ENCODE assay signal across 22 cellular contexts in the genomic region with DNA sequence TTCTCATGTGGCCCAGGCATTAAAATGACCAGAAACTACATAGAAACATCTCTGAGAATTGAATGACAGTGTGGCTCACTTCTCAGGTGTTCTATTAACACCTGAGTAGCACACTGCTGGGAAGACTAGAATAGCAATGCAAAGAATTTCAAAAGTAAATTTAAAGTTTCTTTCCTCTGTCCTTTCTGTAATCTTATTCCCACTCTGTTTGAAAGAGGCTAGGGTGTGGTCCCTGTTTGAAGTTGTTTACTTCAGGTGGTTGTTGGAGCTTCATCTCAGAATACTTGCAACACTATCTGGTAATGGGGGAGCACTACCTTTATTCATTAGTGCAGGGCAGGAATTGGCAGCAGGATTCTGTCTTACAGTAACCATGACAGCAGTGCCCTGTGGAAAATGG.
DNase-seq lines count a peak whose midpoint lies in the region; ATAC-seq, FAIRE-seq and TF ChIP-seq lines count a peak whose summit lies in the region.
"Had no signal": no experiment of that assay in that cellular context is flagged by ENCODE, and none has a peak within 500 bp of the region (broad histone marks: within the 10 kb centered on the region; RNA-seq: fewer than 3 reads in every experiment).

No MANE protein-coding gene starts in this region.

- H3K27ac Mint-ChIP-seq in endothelial cell (ENCODE audit: unreplicated experiment) (no peak overlapping the region), HFFc6 (no peak overlapping the region)
- H3K27ac Mint-ChIP-seq: CD8-positive, alpha-beta memory T cell had no signal

- FAIRE-seq in GM19239 (lab: Jason Lieb, UNC): no peak
- FAIRE-seq: RCC 7860 had no signal

- peaks cover 7% of the 10 kb centered on the region; the same call in 1 of the 2 replicates for H3K4me1 ChIP-seq in iPS-20b (ENCODE audit: insufficient read depth, low read length)
- H3K4me1 ChIP-seq: SJCRH30 had no signal

- H3K4me3 ChIP-seq in SU-DHL-6 (ENCODE audit: insufficient read depth, low read length, poor library complexity, severe bottlenecking) (no peak overlapping the region), iPS-20b (ENCODE audit: low read length) (0 out of 2 replicates have a peak overlapping the region, but pooled peaks have one; percentile 0)
- H3K4me3 ChIP-seq: SJCRH30 had no signal

- H3K27ac ChIP-seq in SU-DHL-6 (ENCODE audit: low read depth, low read length): no peak overlapping the region
- no peak overlapping the region for H3K27ac ChIP-seq in iPS-20b (ENCODE audit: low read length)
- H3K27ac ChIP-seq: SJCRH30 had no signal

- H3K36me3 ChIP-seq in SU-DHL-6 (ENCODE audit: low read length) (0 out of 2 replicates have a peak, but pooled peaks cover 3% of the 10 kb centered on the region), iPS-20b (ENCODE audit: insufficient read depth, low read depth, low read length) (no peaks in the 10 kb centered on the region)
- H3K36me3 ChIP-seq: SJCRH30 had no signal

- no peaks in the 10 kb centered on the region for H3K27me3 ChIP-seq in SU-DHL-6 (ENCODE audit: low read length)
- no peaks in the 10 kb centered on the region for H3K27me3 ChIP-seq in iPS-20b (ENCODE audit: insufficient read depth, low read length)
- H3K27me3 ChIP-seq: SJCRH30 had no signal

- H4K20me1 ChIP-seq in SU-DHL-6 (ENCODE audit: low read depth, low read length): no peaks in the 10 kb centered on the region

- H3K9me3 Mint-ChIP-seq in endothelial cell (ENCODE audit: unreplicated experiment): no peaks in the 10 kb centered on the region
- H3K9me3 Mint-ChIP-seq in HFFc6: peaks cover 37% of the 10 kb centered on the region

- DNase-seq in COR-L47 (lab: John Stamatoyannopoulos, UW) (peak; percentile 2), NCI-H146 treated with DMSO at 0.1 percent for 48 hours (lab: John Stamatoyannopoulos, UW; ENCODE audit: unreplicated experiment) (peak; percentile 18), endothelial cell (ENCODE audit: low spot score) (no peak), HFFc6 (no peak), GM19239 (ENCODE audit: insufficient read length, low spot score) (no peak)
- DNase-seq: AML-193; C1 segment of cervical spinal cord; CD8-positive, alpha-beta memory T cell; EL; GF-D8; H7; Kasumi-1; NCI-H187; NCI-H2107; NCI-H2227 treated with DMSO at 0.1 percent for 48 hours; NCI-H510A; SJCRH30; T-helper 1 cell had no signal

- H3K9me2 ChIP-seq in SU-DHL-6 (replicated peaks; ENCODE audit: insufficient read depth, low read length): no peaks in the 10 kb centered on the region

- no peak for ATAC-seq in GM18909 (IDR thresholded peaks at IDR 0.05; ENCODE audit: poor library complexity, unreplicated experiment)

- no peaks in the 10 kb centered on the region for H3K79me2 ChIP-seq in SU-DHL-6 (ENCODE audit: insufficient read depth, low read length)

- no peaks in the 10 kb centered on the region for H3F3A ChIP-seq in SU-DHL-6 (ENCODE audit: insufficient read depth)

- H3K27me3 Mint-ChIP-seq in endothelial cell (ENCODE audit: unreplicated experiment): no peaks in the 10 kb centered on the region
- H3K27me3 Mint-ChIP-seq in HFFc6 (ENCODE audit: insufficient read depth): no peaks in the 10 kb centered on the region
- H3K27me3 Mint-ChIP-seq: CD8-positive, alpha-beta memory T cell had no signal

- H3K9me3 ChIP-seq in SU-DHL-6 (ENCODE audit: insufficient read depth, low read length): no peaks in the 10 kb centered on the region
- H3K9me3 ChIP-seq in iPS-20b (ENCODE audit: insufficient read depth, low read depth, low read length): peaks cover 10% of the 10 kb centered on the region
- H3K9me3 ChIP-seq: SJCRH30 had no signal

- peak overlapping the region; percentile 16 for H2AFZ ChIP-seq in SU-DHL-6 (ENCODE audit: low read depth, low read length, severe bottlenecking)

- no peak overlapping the region for H3K9ac ChIP-seq in SU-DHL-6 (ENCODE audit: low read length)
- H3K9ac ChIP-seq in iPS-20b (ENCODE audit: low read depth, low read length): no peak overlapping the region

- TF ChIP-seq CTCF in SU-DHL-6 (IDR thresholded peaks at IDR 0.05; ENCODE audit: insufficient read depth, low read length, poor library complexity, severe bottlenecking): no peak
- no peak for TF ChIP-seq CTCF in endothelial cell (IDR thresholded peaks at IDR 0.05; ENCODE audit: unreplicated experiment)
- TF ChIP-seq CTCF in HFFc6 (IDR thresholded peaks at IDR 0.05): no peak

- H3K4me3 Mint-ChIP-seq in endothelial cell (ENCODE audit: unreplicated experiment) (no peak overlapping the region), HFFc6 (no peak overlapping the region)
- H3K4me3 Mint-ChIP-seq: CD8-positive, alpha-beta memory T cell had no signal

- no peak overlapping the region for H3K4me2 ChIP-seq in SU-DHL-6 (ENCODE audit: low read depth, low read length, poor library complexity, severe bottlenecking)

- H3K4me1 Mint-ChIP-seq in endothelial cell (ENCODE audit: unreplicated experiment) (no peaks in the 10 kb centered on the region), HFFc6 (ENCODE audit: low read depth) (no peaks in the 10 kb centered on the region)
- H3K4me1 Mint-ChIP-seq: CD8-positive, alpha-beta memory T cell had no signal

- H3K36me3 Mint-ChIP-seq in endothelial cell (ENCODE audit: low read depth, unreplicated experiment) (no peaks in the 10 kb centered on the region), HFFc6 (ENCODE audit: low read depth) (no peaks in the 10 kb centered on the region)
- H3K36me3 Mint-ChIP-seq: CD8-positive, alpha-beta memory T cell had no signal

Comparison
In these comparisons a context has a peak if more than half of its experiments do, and no peak if none do; other contexts are left out.
1. DNase-seq: peak in COR-L47 (single experiment) and NCI-H146 treated with DMSO at 0.1 percent for 48 hours (single experiment); none in endothelial cell (single experiment), HFFc6 (single experiment) and GM19239 (single experiment).